ENCODE assay signal across 8 cellular contexts in the genomic region with DNA sequence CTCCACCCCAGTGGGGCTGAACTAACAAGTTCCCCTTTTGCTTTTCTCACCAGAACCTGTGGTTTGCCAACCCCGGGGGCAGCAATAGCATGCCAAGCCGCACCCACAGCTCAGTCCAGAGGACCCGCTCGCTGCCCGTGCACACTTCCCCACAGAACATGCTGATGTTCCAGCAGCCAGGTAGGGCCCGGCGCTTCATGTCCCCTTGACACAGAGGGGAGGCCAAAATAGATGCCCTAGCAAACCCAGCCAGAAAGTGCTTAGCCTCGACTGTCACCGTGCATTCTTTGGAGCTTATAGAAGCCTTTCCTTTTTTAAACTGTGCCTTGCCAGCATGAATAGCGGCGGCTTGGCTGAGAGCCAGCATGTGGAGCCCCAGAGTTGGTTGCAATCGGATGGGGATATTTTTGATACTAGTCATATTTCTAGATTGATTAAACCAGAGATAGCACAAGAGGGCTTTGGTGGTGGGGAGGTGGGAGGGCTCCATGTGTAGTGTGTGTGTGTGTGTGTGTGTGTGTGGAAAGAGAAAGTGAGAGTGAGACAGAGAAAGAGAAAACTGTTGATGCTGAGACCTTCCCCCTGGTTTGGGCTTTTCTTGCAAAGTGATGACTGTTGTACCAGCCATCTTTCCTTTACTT.
DNase-seq lines count a peak whose midpoint lies in the region; ATAC-seq and TF ChIP-seq lines count a peak whose summit lies in the region.

No MANE protein-coding gene starts in this region.

- H3K9me2 ChIP-seq in GM23338 (ENCODE audit: insufficient read depth): no peaks in the 10 kb centered on the region

- H3K27ac ChIP-seq in GM23338 (ENCODE audit: low read depth): no peak overlapping the region

- TF ChIP-seq CTCF in HFFc6 (IDR thresholded peaks at IDR 0.05) (no peak), mucosa of descending colon (IDR thresholded peaks at IDR 0.05) (no peak), GM23338 (conservative IDR thresholded peaks at IDR 0.05; ENCODE audit: low read depth in 2 of 2) (no peak)

- H3K4me2 ChIP-seq in GM23338: no peak overlapping the region

- H3K9me3 Mint-ChIP-seq in HFFc6 (no peaks in the 10 kb centered on the region), GM23338 (no peaks in the 10 kb centered on the region; the same call in 2 of the 3 replicates)

- H2AFZ ChIP-seq in GM23338: no peak overlapping the region

- no peak for ATAC-seq in mucosa of descending colon
- ATAC-seq in GM23338: no peak
- ATAC-seq in HG02623 (IDR thresholded peaks at IDR 0.05; ENCODE audit: unreplicated experiment): no peak
- no peak for ATAC-seq in HG03097 (IDR thresholded peaks at IDR 0.05; ENCODE audit: low FRiP score, unreplicated experiment)

- peak overlapping the region; percentile 76 for H3K27ac Mint-ChIP-seq in HFFc6
- no peak overlapping the region for H3K27ac Mint-ChIP-seq in GM23338

- H4K20me1 ChIP-seq in GM23338 (replicated peaks; ENCODE audit: insufficient read depth): no peaks in the 10 kb centered on the region

- H3K9me3 ChIP-seq in mucosa of descending colon: no peaks in the 10 kb centered on the region

- H3F3A ChIP-seq in GM23338 (replicated peaks; ENCODE audit: low read depth): no peaks in the 10 kb centered on the region

- peaks cover 28% of the 10 kb centered on the region for H3K36me3 Mint-ChIP-seq in HFFc6 (ENCODE audit: low read depth)
- H3K36me3 Mint-ChIP-seq in GM23338 (ENCODE audit: low read depth): no peaks in the 10 kb centered on the region

- intact Hi-C loops in mucosa of descending colon (cut with DNase I, micrococcal nuclease): no loop called here

- H3K4me1 ChIP-seq in mucosa of descending colon (ENCODE audit: low read depth) (peaks cover 4% of the 10 kb centered on the region), GM23338 (ENCODE audit: insufficient read depth) (peaks cover 7% of the 10 kb centered on the region)

- H3K79me2 ChIP-seq in GM23338 (replicated peaks; ENCODE audit: insufficient read depth): no peaks in the 10 kb centered on the region

- H3K27me3 ChIP-seq in GM23338 (ENCODE audit: insufficient read depth): no peaks in the 10 kb centered on the region

- no peaks in the 10 kb centered on the region for H3K36me3 ChIP-seq in mucosa of descending colon (ENCODE audit: low read depth)
- no peaks in the 10 kb centered on the region for H3K36me3 ChIP-seq in GM23338 (ENCODE audit: insufficient read depth)

- no peak overlapping the region for H3K4me3 ChIP-seq in mucosa of descending colon
- no peak overlapping the region for H3K4me3 ChIP-seq in GM23338

- H3K4me1 Mint-ChIP-seq in HFFc6 (ENCODE audit: low read depth) (peaks cover 56% of the 10 kb centered on the region), GM23338 (peaks cover 20% of the 10 kb centered on the region)

- H3K27me3 Mint-ChIP-seq in HFFc6 (ENCODE audit: insufficient read depth): peaks cover 12% of the 10 kb centered on the region
- H3K27me3 Mint-ChIP-seq in GM23338 (ENCODE audit: insufficient read depth, low read depth, poor library complexity): peaks cover 11% of the 10 kb centered on the region

- DNase-seq in AML-193 (lab: John Stamatoyannopoulos, UW) (peak; percentile 84 to 86), HFFc6 (peak; percentile 45), T-helper 9 cell (peak; percentile 5), astrocyte of the hippocampus (ENCODE audit: low read depth, low spot score) (peak; percentile 92), mucosa of descending colon (peak; percentile 21 to 68 (median 36)), GM23338 (ENCODE audit: low spot score) (no peak)

- peak overlapping the region; percentile 53 for H3K4me3 Mint-ChIP-seq in HFFc6
- H3K4me3 Mint-ChIP-seq in GM23338: no peak overlapping the region

TF ChIP-seq in GM23338, 12 proteins besides CTCF, POLR2A, EP300 and RAD21:
- TF ChIP-seq, protein P1, sequence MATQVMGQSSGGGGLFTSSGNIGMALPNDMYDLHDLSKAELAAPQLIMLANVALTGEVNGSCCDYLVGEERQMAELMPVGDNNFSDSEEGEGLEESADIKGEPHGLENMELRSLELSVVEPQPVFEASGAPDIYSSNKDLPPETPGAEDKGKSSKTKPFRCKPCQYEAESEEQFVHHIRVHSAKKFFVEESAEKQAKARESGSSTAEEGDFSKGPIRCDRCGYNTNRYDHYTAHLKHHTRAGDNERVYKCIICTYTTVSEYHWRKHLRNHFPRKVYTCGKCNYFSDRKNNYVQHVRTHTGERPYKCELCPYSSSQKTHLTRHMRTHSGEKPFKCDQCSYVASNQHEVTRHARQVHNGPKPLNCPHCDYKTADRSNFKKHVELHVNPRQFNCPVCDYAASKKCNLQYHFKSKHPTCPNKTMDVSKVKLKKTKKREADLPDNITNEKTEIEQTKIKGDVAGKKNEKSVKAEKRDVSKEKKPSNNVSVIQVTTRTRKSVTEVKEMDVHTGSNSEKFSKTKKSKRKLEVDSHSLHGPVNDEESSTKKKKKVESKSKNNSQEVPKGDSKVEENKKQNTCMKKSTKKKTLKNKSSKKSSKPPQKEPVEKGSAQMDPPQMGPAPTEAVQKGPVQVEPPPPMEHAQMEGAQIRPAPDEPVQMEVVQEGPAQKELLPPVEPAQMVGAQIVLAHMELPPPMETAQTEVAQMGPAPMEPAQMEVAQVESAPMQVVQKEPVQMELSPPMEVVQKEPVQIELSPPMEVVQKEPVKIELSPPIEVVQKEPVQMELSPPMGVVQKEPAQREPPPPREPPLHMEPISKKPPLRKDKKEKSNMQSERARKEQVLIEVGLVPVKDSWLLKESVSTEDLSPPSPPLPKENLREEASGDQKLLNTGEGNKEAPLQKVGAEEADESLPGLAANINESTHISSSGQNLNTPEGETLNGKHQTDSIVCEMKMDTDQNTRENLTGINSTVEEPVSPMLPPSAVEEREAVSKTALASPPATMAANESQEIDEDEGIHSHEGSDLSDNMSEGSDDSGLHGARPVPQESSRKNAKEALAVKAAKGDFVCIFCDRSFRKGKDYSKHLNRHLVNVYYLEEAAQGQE (IDR thresholded peaks at IDR 0.05; ENCODE audit: unreplicated experiment): no peak
- no peak for TF ChIP-seq POLR2AphosphoS5 (IDR thresholded peaks at IDR 0.05; ENCODE audit: low read depth)
- TF ChIP-seq EZH2 (IDR thresholded peaks at IDR 0.05; ENCODE audit: low read depth, unreplicated experiment): no peak
TF ChIP-seq in GM23338: peak in this region for 0.
